Comparison of ENCODE assay signal across 28 cellular contexts in the genomic region with DNA sequence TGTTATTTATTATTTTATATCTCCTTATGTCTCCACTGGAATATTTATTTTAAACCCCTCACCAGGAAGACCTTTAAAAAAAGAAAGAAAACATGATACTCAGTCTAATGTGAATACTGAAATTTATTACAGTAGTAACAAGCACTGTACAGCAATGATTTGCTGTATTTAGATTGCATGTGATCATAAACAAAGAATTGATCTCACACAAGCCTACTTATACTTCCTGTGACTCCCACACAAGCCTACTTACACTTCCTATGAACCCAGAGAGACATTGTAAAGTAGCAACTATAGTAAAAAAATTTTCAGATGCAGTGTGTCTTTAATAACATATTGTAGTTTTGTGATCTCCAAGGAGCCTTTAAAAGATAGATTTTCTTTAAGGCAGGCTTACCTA.
"Had no signal": no experiment of that assay in that cellular context is flagged by ENCODE, and none has a peak within 500 bp of the region (broad histone marks: within the 10 kb centered on the region; RNA-seq: fewer than 3 reads in every experiment).

No MANE protein-coding gene starts in this region.

- H3K4me1 ChIP-seq: adrenal gland, ascending aorta, esophagus muscularis mucosa, gastroesophageal sphincter, heart left ventricle, testis, vagina had no signal

- H3K27me3 Mint-ChIP-seq: activated naive CD8-positive, alpha-beta T cell; activated T-cell treated with anti-CD3 and anti-CD28 coated beads, Interleukin-2, amount 50 U/mL, for 24 hours; effector memory CD8-positive, alpha-beta T cell; naive B cell; stimulated activated memory B cell treated with anti-CD40 and anti-IgM and Interleukin-4, amounts not matched to agents 10 μg/mL and 1 μg/mL and 100 μg/mL, for 72 hours; type B pancreatic cell had no signal

- H3K27ac ChIP-seq: adrenal gland, ascending aorta, brain microvascular endothelial cell, dorsolateral prefrontal cortex, esophagus muscularis mucosa, gastroesophageal sphincter, heart left ventricle, testis, vagina had no signal

- H3K4me3 ChIP-seq: adrenal gland, ascending aorta, dorsolateral prefrontal cortex, esophagus muscularis mucosa, gastroesophageal sphincter, heart left ventricle, testis, vagina had no signal

- H3K27me3 ChIP-seq: adrenal gland, ascending aorta, brain microvascular endothelial cell, dorsolateral prefrontal cortex, esophagus muscularis mucosa, gastroesophageal sphincter, heart left ventricle, testis, vagina had no signal

- DNase-seq: activated naive CD4-positive, alpha-beta T cell; activated T-cell treated with anti-CD3 and anti-CD28 coated beads, Interleukin-2, amount 50 U/mL, for 24 hours; adrenal gland; brain microvascular endothelial cell; central memory CD4-positive, alpha-beta T cell; dorsolateral prefrontal cortex; effector memory CD8-positive, alpha-beta T cell; heart left ventricle; left cardiac atrium; mesenchymal stem cell; naive B cell; small intestine; stimulated activated CD4-positive, alpha-beta T cell treated with anti-CD3 and anti-CD28 coated beads, Interleukin-2, amount 100 ng/mL, for 24 hours; T-helper 9 cell; testis had no signal

- H3K9me3 Mint-ChIP-seq: naive B cell; neural crest cell; stimulated activated memory B cell treated with anti-CD40 and anti-IgM and Interleukin-4, amounts not matched to agents 10 μg/mL and 1 μg/mL and 100 μg/mL, for 72 hours; type B pancreatic cell; WTC11 had no signal

- H3K27ac Mint-ChIP-seq: activated naive CD8-positive, alpha-beta T cell; activated T-cell treated with anti-CD3 and anti-CD28 coated beads, Interleukin-2, amount 50 U/mL, for 24 hours; activated T-helper 2 cell treated with anti-CD3 and anti-CD28 coated beads, Interferon-gamma antibody, Interleukin-2, Interleukin-4, amounts not matched to agents 10 μg/mL and 5 μg/mL and 100 μg/mL, durations not matched to agents 14 hours and 24 hours and 36 hours; effector memory CD8-positive, alpha-beta T cell; naive B cell; stimulated activated memory B cell treated with anti-CD40 and anti-IgM and Interleukin-4, amounts not matched to agents 10 μg/mL and 1 μg/mL and 100 μg/mL, for 72 hours; type B pancreatic cell; WTC11 had no signal

- FAIRE-seq: colon, islet of Langerhans, small intestine had no signal

- H3K9me3 ChIP-seq: adrenal gland, ascending aorta, esophagus muscularis mucosa, gastroesophageal sphincter, heart left ventricle, testis, vagina had no signal

- H3K4me3 Mint-ChIP-seq: activated naive CD8-positive, alpha-beta T cell; activated T-cell treated with anti-CD3 and anti-CD28 coated beads, Interleukin-2, amount 50 U/mL, for 24 hours; effector memory CD8-positive, alpha-beta T cell; naive B cell; neural crest cell; stimulated activated memory B cell treated with anti-CD40 and anti-IgM and Interleukin-4, amounts not matched to agents 10 μg/mL and 1 μg/mL and 100 μg/mL, for 72 hours; type B pancreatic cell; WTC11 had no signal

- H3K36me3 ChIP-seq: adrenal gland, ascending aorta, brain microvascular endothelial cell, esophagus muscularis mucosa, gastroesophageal sphincter, heart left ventricle, vagina had no signal

- ATAC-seq: effector memory CD8-positive, alpha-beta T cell; gastroesophageal sphincter; heart left ventricle; left cardiac atrium; sciatic nerve; stimulated activated memory B cell treated with anti-CD40 and anti-IgM and Interleukin-4, amounts not matched to agents 10 μg/mL and 1 μg/mL and 100 μg/mL, for 72 hours; WTC11 had no signal

- H3K4me1 Mint-ChIP-seq: naive B cell, WTC11 had no signal

- H3K36me3 Mint-ChIP-seq: activated naive CD8-positive, alpha-beta T cell; naive B cell; stimulated activated memory B cell treated with anti-CD40 and anti-IgM and Interleukin-4, amounts not matched to agents 10 μg/mL and 1 μg/mL and 100 μg/mL, for 72 hours; type B pancreatic cell; WTC11 had no signal
